ENCODE assay signal across 8 cellular contexts in genomic region chr11:13487661-13488030, GRCh38. TPM values are rescaled to one million over a fixed set of nuclear protein-coding genes. Genes with fewer than 3 reads are reported as not detected.
DNase-seq lines count a peak whose midpoint lies in the region; ATAC-seq and TF ChIP-seq lines count a peak whose summit lies in the region.

No MANE protein-coding gene starts in this region.

- no peak for DNase-seq in BJ (ENCODE audit: low read depth)
- peak; percentile 3 for DNase-seq in IMR-90
- DNase-seq in activated naive CD8-positive, alpha-beta T cell treated with anti-CD3 and anti-CD28 coated beads, Interleukin-2, amount 50 U/mL, for 24 hours = no peak
- DNase-seq in mesendoderm = peak; percentile 91
- no peak for DNase-seq in hepatic stellate cell (ENCODE audit: low spot score)
- DNase-seq in NCI-H1105 treated with DMSO at 0.1 percent for 48 hours (lab: John Stamatoyannopoulos, UW) = no peak
- DNase-seq in activated gamma-delta T cell treated with Interleukin-2 at 50 U/mL for 16 hours = no peak

- POLR2A ChIA-PET in BJ (lab: Charles Lee) = interaction anchor here (0.6 kb wide), 1 partner anchor 89 kb away, joined by 5 read pairs; no protein-coding TSS in a partner anchor
- POLR2A ChIA-PET in IMR-90 (lab: Charles Lee; ENCODE audit: unreplicated experiment) = no interaction called here

- H2BK5ac ChIP-seq in IMR-90 (ENCODE audit: low read depth, low read length, poor library complexity, severe bottlenecking) (no peak overlapping the region), mesendoderm (ENCODE audit: low read length) (no peak overlapping the region)

- no peaks in the 10 kb centered on the region for H3K9me3 ChIP-seq in IMR-90 (ENCODE audit: control insufficient read depth, insufficient read depth, low read length)

- H2BK15ac ChIP-seq in IMR-90 (ENCODE audit: low read depth, low read length) (no peak overlapping the region), mesendoderm (replicated peaks; ENCODE audit: low read depth) (no peak overlapping the region)

- H4K20me1 ChIP-seq in IMR-90 (ENCODE audit: insufficient read depth, low read length) = no peaks in the 10 kb centered on the region

- H3K9me1 ChIP-seq in IMR-90 (ENCODE audit: insufficient read depth, low read length) = no peaks in the 10 kb centered on the region

- H3K36me3 ChIP-seq in BJ (ENCODE audit: control insufficient read depth, insufficient read depth, low read length) (no peaks in the 10 kb centered on the region), IMR-90 (ENCODE audit: control insufficient read depth, insufficient read depth, low read length) (no peaks in the 10 kb centered on the region), mesendoderm (ENCODE audit: control insufficient read depth, insufficient read depth, low read length) (no peaks in the 10 kb centered on the region)

- no peak overlapping the region for H2AK9ac ChIP-seq in IMR-90 (replicated peaks; ENCODE audit: low read depth, low read length, poor library complexity)

- H3K36me3 Mint-ChIP-seq in activated naive CD8-positive, alpha-beta T cell treated with anti-CD3 and anti-CD28 coated beads, Interleukin-2, amount 50 U/mL, for 24 hours (ENCODE audit: low read depth) = no peaks in the 10 kb centered on the region

- H3K4me1 ChIP-seq in IMR-90 (ENCODE audit: control insufficient read depth, insufficient read depth, low read length) = no peaks in the 10 kb centered on the region
- no peaks in the 10 kb centered on the region for H3K4me1 ChIP-seq in mesendoderm (ENCODE audit: control insufficient read depth, low read depth, low read length)

- no peak overlapping the region for H4K8ac ChIP-seq in IMR-90 (ENCODE audit: low read depth in 2 of 2, low read length in 2 of 2)
- H4K8ac ChIP-seq in mesendoderm (ENCODE audit: low read depth, low read length) = no peak overlapping the region

- peak; percentile 41 for TF ChIP-seq CTCF in BJ (IDR thresholded peaks at IDR 0.05; ENCODE audit: insufficient read depth, low read depth, low read length)
- TF ChIP-seq CTCF in IMR-90 (conservative IDR thresholded peaks at IDR 0.05; ENCODE audit: low read depth, low read length) = peak; percentile 23; the same call in 1 of the 2 replicates

- dilution Hi-C loops in IMR-90 (cut with HindIII; ENCODE audit: low sequenced_read_pairs, unreplicated experiment) = no loop called here

- H3K27ac Mint-ChIP-seq in activated naive CD8-positive, alpha-beta T cell treated with anti-CD3 and anti-CD28 coated beads, Interleukin-2, amount 50 U/mL, for 24 hours = no peak overlapping the region

- no peaks in the 10 kb centered on the region for H3K27me3 Mint-ChIP-seq in activated naive CD8-positive, alpha-beta T cell treated with anti-CD3 and anti-CD28 coated beads, Interleukin-2, amount 50 U/mL, for 24 hours

- H2AK5ac ChIP-seq in IMR-90 (ENCODE audit: low read depth, low read length) (no peak overlapping the region), mesendoderm (ENCODE audit: low read length) (no peak overlapping the region)

- no peak overlapping the region for H3K14ac ChIP-seq in IMR-90 (replicated peaks; ENCODE audit: low read depth, low read length)

- no peak overlapping the region for H3K4me3 ChIP-seq in BJ (ENCODE audit: low read depth, low read length)
- H3K4me3 ChIP-seq in IMR-90 (ENCODE audit: insufficient read depth, low read depth, low read length) = peak overlapping the region; percentile 27; the same call in 1 of the 2 replicates
- H3K4me3 ChIP-seq in mesendoderm (ENCODE audit: low read length) = no peak overlapping the region

- H3K27me3 ChIP-seq in BJ (ENCODE audit: control insufficient read depth, insufficient read depth, low read length) = no peaks in the 10 kb centered on the region
- H3K27me3 ChIP-seq in IMR-90 (ENCODE audit: control insufficient read depth, insufficient read depth, low read length) = no peaks in the 10 kb centered on the region; the same call in 1 of the 2 replicates
- no peaks in the 10 kb centered on the region for H3K27me3 ChIP-seq in mesendoderm (ENCODE audit: insufficient read depth, low read length, poor library complexity)

- H3K9me3 Mint-ChIP-seq in activated naive CD8-positive, alpha-beta T cell treated with anti-CD3 and anti-CD28 coated beads, Interleukin-2, amount 50 U/mL, for 24 hours = no peaks in the 10 kb centered on the region

- H4K5ac ChIP-seq in IMR-90 (ENCODE audit: low read depth, low read length) (no peak overlapping the region), mesendoderm (ENCODE audit: low read length) (no peak overlapping the region)

- no peak overlapping the region for H2BK20ac ChIP-seq in IMR-90 (ENCODE audit: low read depth, low read length)

- no TSS peak for BruUV-seq in IMR-90 (replicated peaks; lab: Mats Ljungman, UMichigan)

- H3K79me1 ChIP-seq in IMR-90 (ENCODE audit: low read depth in 1 of 2, low read length in 2 of 2) (no peaks in the 10 kb centered on the region), mesendoderm (ENCODE audit: low read length) (no peaks in the 10 kb centered on the region)

- peak overlapping the region; percentile 35 for H3K4me3 Mint-ChIP-seq in activated naive CD8-positive, alpha-beta T cell treated with anti-CD3 and anti-CD28 coated beads, Interleukin-2, amount 50 U/mL, for 24 hours

- in situ Hi-C loops in IMR-90 (cut with MboI; ENCODE audit: low sequenced_read_pairs) = no loop called here

- WGBS in IMR-90 (ENCODE audit: extremely low coverage in 2 of 2, insufficient read length in 1 of 2), 2 experiments = 70% methylated on average over 4 of the region's 5 CpGs; no CpG with 5 or more reads in 1 of the 2 experiments
- no CpG with 5 or more reads among the region's 5 CpGs for WGBS in mesendoderm (ENCODE audit: extremely low coverage, insufficient coverage, low lambda C conversion rate)

- H2BK120ac ChIP-seq in IMR-90 (ENCODE audit: low read depth, low read length) (no peak overlapping the region), mesendoderm (ENCODE audit: low read depth, low read length) (no peak overlapping the region)

- no peak for TF ChIP-seq POLR2A in IMR-90 (IDR thresholded peaks at IDR 0.05; ENCODE audit: low read depth, low read length)

- 0 out of 2 replicates have a peak, but pooled peaks have one; percentile 6 for TF ChIP-seq RAD21 in IMR-90 (IDR thresholded peaks at IDR 0.05; ENCODE audit: low read length)

- H4K91ac ChIP-seq in IMR-90 (ENCODE audit: insufficient read depth, low read depth, low read length) = no peak overlapping the region

- CTCF ChIA-PET in BJ (lab: Yijun Ruan, JAX) (interaction anchor here (0.7 to 1.5 kb wide), 5 partner anchors 9 to 190 kb away, joined by 3 to 4 read pairs (median 4); partner anchors contain the start of gene PTH), IMR-90 (lab: Yijun Ruan, JAX) (interaction anchor here (0.6 to 1.0 kb wide), 4 partner anchors 22 to 363 kb away, joined by 3 read pairs; no protein-coding TSS in a partner anchor)

- H3K56ac ChIP-seq in IMR-90 (ENCODE audit: extremely low read depth, insufficient read depth, low read length) (no peak overlapping the region), mesendoderm (ENCODE audit: low read length) (peak overlapping the region; percentile 84)

- ATAC-seq in GM18861 (IDR thresholded peaks at IDR 0.05; ENCODE audit: unreplicated experiment) = peak; percentile 62
- peak; percentile 49; the same call in 1 of the 2 replicates for ATAC-seq in IMR-90 (ENCODE audit: low read depth)
- peak; percentile 40 for ATAC-seq in activated naive CD8-positive, alpha-beta T cell treated with anti-CD3 and anti-CD28 coated beads, Interleukin-2, amount 50 U/mL, for 24 hours

- no peak overlapping the region for H3K4ac ChIP-seq in IMR-90 (ENCODE audit: low read depth, low read length)
- no peak overlapping the region for H3K4ac ChIP-seq in mesendoderm (ENCODE audit: low read depth, low read length)

- peaks cover 4% of the 10 kb centered on the region for H3K4me1 Mint-ChIP-seq in activated naive CD8-positive, alpha-beta T cell treated with anti-CD3 and anti-CD28 coated beads, Interleukin-2, amount 50 U/mL, for 24 hours

- H3K18ac ChIP-seq in IMR-90 (ENCODE audit: low read depth, low read length) = no peak overlapping the region
- no peak overlapping the region for H3K18ac ChIP-seq in mesendoderm (ENCODE audit: low read length)

- no peak overlapping the region for H2AFZ ChIP-seq in IMR-90 (replicated peaks; ENCODE audit: low read length, poor library complexity)

- intact Hi-C loops in IMR-90 (cut with micrococcal nuclease) = loop anchor here (2.0 kb wide), 1 partner anchor 465 kb away; no protein-coding TSS in a partner anchor

- H3K27ac ChIP-seq in IMR-90 (ENCODE audit: insufficient read depth, low read length) (no peak overlapping the region), mesendoderm (ENCODE audit: low read depth, low read length) (no peak overlapping the region)

- H3K4me2 ChIP-seq in IMR-90 (ENCODE audit: low read depth, low read length) = no peak overlapping the region
- peak overlapping the region; percentile 54 for H3K4me2 ChIP-seq in mesendoderm (ENCODE audit: low read length)

- H3K9ac ChIP-seq in IMR-90 (ENCODE audit: low read depth, low read length) (no peak overlapping the region), mesendoderm (ENCODE audit: low read length) (peak overlapping the region; percentile 63)

- no peak overlapping the region for H3K23ac ChIP-seq in IMR-90 (ENCODE audit: low read depth, low read length)
- H3K23ac ChIP-seq in mesendoderm (ENCODE audit: low read length) = no peak overlapping the region

- H3K79me2 ChIP-seq in mesendoderm (ENCODE audit: control insufficient read depth, insufficient read depth, low read length) = no peaks in the 10 kb centered on the region

TF ChIP-seq in IMR-90, 13 proteins besides CTCF, POLR2A, EP300 and RAD21 (continues in another document):
- TF ChIP-seq CHD1 (IDR thresholded peaks at IDR 0.05; ENCODE audit: low read depth, low read length) = no peak
- TF ChIP-seq FOS (IDR thresholded peaks at IDR 0.05; ENCODE audit: low read depth, low read length) = no peak
- TF ChIP-seq NFE2L2 (IDR thresholded peaks at IDR 0.05; ENCODE audit: low read depth, low read length) = no peak
- no peak for TF ChIP-seq MXI1 (IDR thresholded peaks at IDR 0.05; ENCODE audit: borderline replicate concordance, low read depth, low read length)
- no peak for TF ChIP-seq RCOR1 (IDR thresholded peaks at IDR 0.05; ENCODE audit: insufficient replicate concordance, low read length)

RNA-seq across cellular contexts. Expression of gene PTH, which starts 8.2 kb away (rescaled TPM):
- polyA plus RNA-seq in BJ (2011; rRNA removed) = not detected in 2 replicates
- not detected in 2 replicates for polyA minus RNA-seq in BJ (2011; rRNA and poly(A)+ RNA removed)
- total RNA-seq in IMR-90 (2012; rRNA removed) = not detected in 2 replicates
- not detected in 2 replicates for polyA plus RNA-seq in IMR-90 (2012; rRNA removed)
- not detected in 2 replicates for polyA plus RNA-seq in IMR-90 (2012; cell fraction: cytosol; rRNA removed)
- not detected in 2 replicates for polyA plus RNA-seq in IMR-90 (2012; cell fraction: nucleus; rRNA removed; ENCODE audit: low replicate concordance)
- polyA plus RNA-seq in mesendoderm (2013, experiment 1 of 2) = not detected
- polyA plus RNA-seq in mesendoderm (2013, experiment 2 of 2) = not detected

RNA-seq across cellular contexts. Expression of gene BTBD10, which starts 24.6 kb away (rescaled TPM):
- 26.9 and 50.9 TPM in 2 replicates for polyA plus RNA-seq in BJ (2011; rRNA removed)
- 29.3 and 30.2 TPM in 2 replicates for polyA minus RNA-seq in BJ (2011; rRNA and poly(A)+ RNA removed)
- total RNA-seq in IMR-90 (2012; rRNA removed) = 59.9 and 84.2 TPM in 2 replicates
- polyA plus RNA-seq in IMR-90 (2012; rRNA removed) = 25.4 and 32.5 TPM in 2 replicates
- polyA plus RNA-seq in IMR-90 (2012; cell fraction: cytosol; rRNA removed) = 6.9 and 9.2 TPM in 2 replicates
- polyA plus RNA-seq in IMR-90 (2012; cell fraction: nucleus; rRNA removed; ENCODE audit: low replicate concordance) = 5.0 and 34.6 TPM in 2 replicates
- 21.6 TPM for polyA plus RNA-seq in mesendoderm (2013, experiment 1 of 2)
- 21.6 TPM for polyA plus RNA-seq in mesendoderm (2013, experiment 2 of 2)

Comparison
In these comparisons a context has a peak if more than half of its experiments do, and no peak if none do; other contexts are left out.
1. DNase-seq: peak in IMR-90 (single experiment) and mesendoderm (single experiment); none in BJ (single experiment), activated naive CD8-positive, alpha-beta T cell treated with anti-CD3 and anti-CD28 coated beads, Interleukin-2, amount 50 U/mL, for 24 hours (single experiment), hepatic stellate cell (single experiment), NCI-H1105 treated with DMSO at 0.1 percent for 48 hours (single experiment) and activated gamma-delta T cell treated with Interleukin-2 at 50 U/mL for 16 hours (single experiment).
2. Peak in every context shown above with its lines, with median percentiles within 50 percentile points of each other: ATAC-seq.